Comparison of ENCODE assay signal across 1 cellular context in the genomic region with DNA sequence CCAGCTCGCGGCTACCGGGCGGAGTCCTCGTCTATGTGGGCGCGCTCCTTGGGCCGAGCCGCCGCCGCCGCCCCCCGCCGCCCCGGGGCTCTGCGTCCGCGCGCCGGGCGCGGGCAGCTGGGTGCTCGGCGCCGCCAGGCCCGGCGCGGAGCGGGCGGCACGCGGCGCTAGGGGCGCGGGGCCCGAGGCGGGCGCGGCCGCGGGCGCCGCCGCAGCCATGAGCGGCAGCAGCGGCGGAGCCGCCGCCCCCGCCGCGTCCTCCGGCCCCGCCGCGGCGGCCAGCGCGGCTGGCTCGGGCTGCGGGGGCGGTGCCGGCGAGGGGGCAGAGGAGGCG.
TF ChIP-seq lines count a peak whose summit lies in the region.

No MANE protein-coding gene starts in this region.

TF ChIP-seq in H1, 55 proteins besides CTCF, POLR2A, EP300 and RAD21 (continued from another document):
- TF ChIP-seq, protein P1, sequence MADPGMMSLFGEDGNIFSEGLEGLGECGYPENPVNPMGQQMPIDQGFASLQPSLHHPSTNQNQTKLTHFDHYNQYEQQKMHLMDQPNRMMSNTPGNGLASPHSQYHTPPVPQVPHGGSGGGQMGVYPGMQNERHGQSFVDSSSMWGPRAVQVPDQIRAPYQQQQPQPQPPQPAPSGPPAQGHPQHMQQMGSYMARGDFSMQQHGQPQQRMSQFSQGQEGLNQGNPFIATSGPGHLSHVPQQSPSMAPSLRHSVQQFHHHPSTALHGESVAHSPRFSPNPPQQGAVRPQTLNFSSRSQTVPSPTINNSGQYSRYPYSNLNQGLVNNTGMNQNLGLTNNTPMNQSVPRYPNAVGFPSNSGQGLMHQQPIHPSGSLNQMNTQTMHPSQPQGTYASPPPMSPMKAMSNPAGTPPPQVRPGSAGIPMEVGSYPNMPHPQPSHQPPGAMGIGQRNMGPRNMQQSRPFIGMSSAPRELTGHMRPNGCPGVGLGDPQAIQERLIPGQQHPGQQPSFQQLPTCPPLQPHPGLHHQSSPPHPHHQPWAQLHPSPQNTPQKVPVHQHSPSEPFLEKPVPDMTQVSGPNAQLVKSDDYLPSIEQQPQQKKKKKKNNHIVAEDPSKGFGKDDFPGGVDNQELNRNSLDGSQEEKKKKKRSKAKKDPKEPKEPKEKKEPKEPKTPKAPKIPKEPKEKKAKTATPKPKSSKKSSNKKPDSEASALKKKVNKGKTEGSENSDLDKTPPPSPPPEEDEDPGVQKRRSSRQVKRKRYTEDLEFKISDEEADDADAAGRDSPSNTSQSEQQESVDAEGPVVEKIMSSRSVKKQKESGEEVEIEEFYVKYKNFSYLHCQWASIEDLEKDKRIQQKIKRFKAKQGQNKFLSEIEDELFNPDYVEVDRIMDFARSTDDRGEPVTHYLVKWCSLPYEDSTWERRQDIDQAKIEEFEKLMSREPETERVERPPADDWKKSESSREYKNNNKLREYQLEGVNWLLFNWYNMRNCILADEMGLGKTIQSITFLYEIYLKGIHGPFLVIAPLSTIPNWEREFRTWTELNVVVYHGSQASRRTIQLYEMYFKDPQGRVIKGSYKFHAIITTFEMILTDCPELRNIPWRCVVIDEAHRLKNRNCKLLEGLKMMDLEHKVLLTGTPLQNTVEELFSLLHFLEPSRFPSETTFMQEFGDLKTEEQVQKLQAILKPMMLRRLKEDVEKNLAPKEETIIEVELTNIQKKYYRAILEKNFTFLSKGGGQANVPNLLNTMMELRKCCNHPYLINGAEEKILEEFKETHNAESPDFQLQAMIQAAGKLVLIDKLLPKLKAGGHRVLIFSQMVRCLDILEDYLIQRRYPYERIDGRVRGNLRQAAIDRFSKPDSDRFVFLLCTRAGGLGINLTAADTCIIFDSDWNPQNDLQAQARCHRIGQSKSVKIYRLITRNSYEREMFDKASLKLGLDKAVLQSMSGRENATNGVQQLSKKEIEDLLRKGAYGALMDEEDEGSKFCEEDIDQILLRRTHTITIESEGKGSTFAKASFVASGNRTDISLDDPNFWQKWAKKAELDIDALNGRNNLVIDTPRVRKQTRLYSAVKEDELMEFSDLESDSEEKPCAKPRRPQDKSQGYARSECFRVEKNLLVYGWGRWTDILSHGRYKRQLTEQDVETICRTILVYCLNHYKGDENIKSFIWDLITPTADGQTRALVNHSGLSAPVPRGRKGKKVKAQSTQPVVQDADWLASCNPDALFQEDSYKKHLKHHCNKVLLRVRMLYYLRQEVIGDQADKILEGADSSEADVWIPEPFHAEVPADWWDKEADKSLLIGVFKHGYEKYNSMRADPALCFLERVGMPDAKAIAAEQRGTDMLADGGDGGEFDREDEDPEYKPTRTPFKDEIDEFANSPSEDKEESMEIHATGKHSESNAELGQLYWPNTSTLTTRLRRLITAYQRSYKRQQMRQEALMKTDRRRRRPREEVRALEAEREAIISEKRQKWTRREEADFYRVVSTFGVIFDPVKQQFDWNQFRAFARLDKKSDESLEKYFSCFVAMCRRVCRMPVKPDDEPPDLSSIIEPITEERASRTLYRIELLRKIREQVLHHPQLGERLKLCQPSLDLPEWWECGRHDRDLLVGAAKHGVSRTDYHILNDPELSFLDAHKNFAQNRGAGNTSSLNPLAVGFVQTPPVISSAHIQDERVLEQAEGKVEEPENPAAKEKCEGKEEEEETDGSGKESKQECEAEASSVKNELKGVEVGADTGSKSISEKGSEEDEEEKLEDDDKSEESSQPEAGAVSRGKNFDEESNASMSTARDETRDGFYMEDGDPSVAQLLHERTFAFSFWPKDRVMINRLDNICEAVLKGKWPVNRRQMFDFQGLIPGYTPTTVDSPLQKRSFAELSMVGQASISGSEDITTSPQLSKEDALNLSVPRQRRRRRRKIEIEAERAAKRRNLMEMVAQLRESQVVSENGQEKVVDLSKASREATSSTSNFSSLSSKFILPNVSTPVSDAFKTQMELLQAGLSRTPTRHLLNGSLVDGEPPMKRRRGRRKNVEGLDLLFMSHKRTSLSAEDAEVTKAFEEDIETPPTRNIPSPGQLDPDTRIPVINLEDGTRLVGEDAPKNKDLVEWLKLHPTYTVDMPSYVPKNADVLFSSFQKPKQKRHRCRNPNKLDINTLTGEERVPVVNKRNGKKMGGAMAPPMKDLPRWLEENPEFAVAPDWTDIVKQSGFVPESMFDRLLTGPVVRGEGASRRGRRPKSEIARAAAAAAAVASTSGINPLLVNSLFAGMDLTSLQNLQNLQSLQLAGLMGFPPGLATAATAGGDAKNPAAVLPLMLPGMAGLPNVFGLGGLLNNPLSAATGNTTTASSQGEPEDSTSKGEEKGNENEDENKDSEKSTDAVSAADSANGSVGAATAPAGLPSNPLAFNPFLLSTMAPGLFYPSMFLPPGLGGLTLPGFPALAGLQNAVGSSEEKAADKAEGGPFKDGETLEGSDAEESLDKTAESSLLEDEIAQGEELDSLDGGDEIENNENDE (IDR thresholded peaks at IDR 0.05; ENCODE audit: insufficient replicate concordance, low read length) = no peak
- no peak for TF ChIP-seq ASH2L (IDR thresholded peaks at IDR 0.05; ENCODE audit: low read length)
- no peak for TF ChIP-seq YY1 (IDR thresholded peaks at IDR 0.05; ENCODE audit: low read depth, low read length)
- TF ChIP-seq POLR2AphosphoS5 (IDR thresholded peaks at IDR 0.05; ENCODE audit: low read depth, low read length) = no peak
- TF ChIP-seq ZNF274 (IDR thresholded peaks at IDR 0.05; ENCODE audit: borderline replicate concordance, extremely low read depth, low read length) = no peak
- TF ChIP-seq SIX5 (IDR thresholded peaks at IDR 0.05; ENCODE audit: low read depth, low read length) = no peak
